Comparison of ENCODE assay signal across 1 cellular context in the genomic region with DNA sequence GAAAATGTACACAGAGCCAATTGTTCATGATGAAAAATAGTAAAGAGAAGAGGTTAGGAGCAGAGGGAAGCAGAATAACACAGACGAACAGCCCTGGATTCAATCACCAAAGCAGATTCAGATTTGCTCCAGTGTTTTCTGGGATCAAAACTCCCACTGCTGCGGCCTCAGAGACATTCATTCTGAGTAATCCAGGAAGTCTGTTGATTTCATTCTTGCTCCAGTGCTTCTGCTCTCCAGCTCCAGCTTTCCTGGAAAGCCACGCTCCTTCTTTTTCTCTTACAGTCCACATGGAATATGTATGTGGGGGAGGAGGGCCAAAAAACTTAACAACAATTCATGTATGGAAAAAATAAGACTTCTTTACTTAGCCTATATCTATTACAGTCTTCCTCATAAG.
TF ChIP-seq lines count a peak whose summit lies in the region.

No MANE protein-coding gene starts in this region.

TF ChIP-seq in IMR-90, 13 proteins besides CTCF, POLR2A, EP300 and RAD21:
- TF ChIP-seq BHLHE40 (IDR thresholded peaks at IDR 0.05; ENCODE audit: low read depth, low read length) (no peak), MAZ (IDR thresholded peaks at IDR 0.05; ENCODE audit: borderline replicate concordance, low read depth, low read length) (no peak), FOS (IDR thresholded peaks at IDR 0.05; ENCODE audit: low read depth, low read length) (no peak), SMC3 (IDR thresholded peaks at IDR 0.05; ENCODE audit: low read depth, low read length) (no peak), CHD1 (IDR thresholded peaks at IDR 0.05; ENCODE audit: low read depth, low read length) (no peak), RFX5 (IDR thresholded peaks at IDR 0.05; ENCODE audit: low read depth, low read length) (no peak), MXI1 (IDR thresholded peaks at IDR 0.05; ENCODE audit: borderline replicate concordance, low read depth, low read length) (no peak), USF2 (IDR thresholded peaks at IDR 0.05; ENCODE audit: low read depth, low read length) (no peak)
- TF ChIP-seq, protein P1, sequence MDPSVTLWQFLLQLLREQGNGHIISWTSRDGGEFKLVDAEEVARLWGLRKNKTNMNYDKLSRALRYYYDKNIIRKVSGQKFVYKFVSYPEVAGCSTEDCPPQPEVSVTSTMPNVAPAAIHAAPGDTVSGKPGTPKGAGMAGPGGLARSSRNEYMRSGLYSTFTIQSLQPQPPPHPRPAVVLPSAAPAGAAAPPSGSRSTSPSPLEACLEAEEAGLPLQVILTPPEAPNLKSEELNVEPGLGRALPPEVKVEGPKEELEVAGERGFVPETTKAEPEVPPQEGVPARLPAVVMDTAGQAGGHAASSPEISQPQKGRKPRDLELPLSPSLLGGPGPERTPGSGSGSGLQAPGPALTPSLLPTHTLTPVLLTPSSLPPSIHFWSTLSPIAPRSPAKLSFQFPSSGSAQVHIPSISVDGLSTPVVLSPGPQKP (IDR thresholded peaks at IDR 0.05; ENCODE audit: borderline replicate concordance, low read depth, low read length): no peak
